ENCODE assay signal across 24 cellular contexts in genomic region chr15:86121568-86121967, GRCh38. TPM values are rescaled to one million over a fixed set of nuclear protein-coding genes. Genes with fewer than 3 reads are reported as not detected.
"Had no signal": no experiment of that assay in that cellular context is flagged by ENCODE, and none has a peak within 500 bp of the region (broad histone marks: within the 10 kb centered on the region; RNA-seq: fewer than 3 reads in every experiment).

No MANE protein-coding gene starts in this region.

- ATAC-seq: left colon; naive thymus-derived CD4-positive, alpha-beta T cell had no signal

- DNase-seq: effector CD4-positive, alpha-beta T cell; endodermal cell; erythroblast; foreskin melanocyte; head of caudate nucleus; hippocampal formation; left colon; mammary epithelial cell; naive thymus-derived CD4-positive, alpha-beta T cell; nephron progenitor cell; ovary; small intestine; stimulated activated CD4-positive, alpha-beta T cell treated with anti-CD3 and anti-CD28 coated beads, Interleukin-12 subunit alpha, Interleukin-12 subunit beta, amount 100 ng/mL, for 4 hours; stimulated activated naive CD4-positive, alpha-beta T cell; trophoblast cell had no signal

- H3K4me1 Mint-ChIP-seq: endodermal cell; naive thymus-derived CD4-positive, alpha-beta T cell; nephron progenitor cell had no signal

- H3K4me1 ChIP-seq: right atrium auricular region had no signal

- H3K4me3 ChIP-seq: coronary artery, ovary, right atrium auricular region had no signal

- H3K36me3 ChIP-seq: neutrophil, ovary, right atrium auricular region had no signal

- H3K27ac Mint-ChIP-seq: endodermal cell; naive thymus-derived CD4-positive, alpha-beta T cell; nephron progenitor cell had no signal

- H3K9me3 Mint-ChIP-seq: endodermal cell, nephron progenitor cell had no signal

- H3K27ac ChIP-seq: coronary artery, neutrophil, ovary, right atrium auricular region had no signal

- H3K27me3 ChIP-seq: ovary, right atrium auricular region had no signal

- H3K4me3 Mint-ChIP-seq: endodermal cell; naive thymus-derived CD4-positive, alpha-beta T cell; nephron progenitor cell had no signal

- H3K36me3 Mint-ChIP-seq: naive thymus-derived CD4-positive, alpha-beta T cell had no signal

- H3K9me3 ChIP-seq: neutrophil, ovary, right atrium auricular region had no signal

RNA-seq across cellular contexts. Expression of gene AGBL1, which starts 41.9 kb away (rescaled TPM):
- total RNA-seq: dermis microvascular lymphatic vessel endothelial cell; endothelial cell of umbilical vein; kidney epithelial cell; liver; mammary epithelial cell; mesenteric fat pad; naive thymus-derived CD4-positive, alpha-beta T cell; posterior vena cava; right atrium auricular region had no signal
- polyA plus RNA-seq: endothelial cell of umbilical vein; liver; mammary epithelial cell; naive thymus-derived CD4-positive, alpha-beta T cell had no signal
